In genomic region chr15:70023064-70023768, GRCh38 we compare ENCODE assay signal across 8 cellular contexts.
DNase-seq lines count a peak whose midpoint lies in the region; ATAC-seq lines count a peak whose summit lies in the region.

No MANE protein-coding gene starts in this region.

- intact Hi-C loops in left ventricle myocardium superior (cut with micrococcal nuclease), result no loop called here

- ATAC-seq in HG02642 (IDR thresholded peaks at IDR 0.05; ENCODE audit: poor library complexity, unreplicated experiment) (peak; percentile 70), left ventricle myocardium superior (peak; percentile 30)

- peak; percentile 8 for DNase-seq in DMS 273 (lab: John Stamatoyannopoulos, UW; ENCODE audit: unreplicated experiment)
- DNase-seq in DMS 273 treated with DMSO at 0.1 percent for 48 hours (lab: John Stamatoyannopoulos, UW), result no peak
- peak; percentile 57 for DNase-seq in NCI-H510A (lab: John Stamatoyannopoulos, UW)
- peak; percentile 12 for DNase-seq in activated T-cell treated with anti-CD3 and anti-CD28 coated beads for 4 hours
- no peak for DNase-seq in left ventricle myocardium superior
- peak; percentile 15 for DNase-seq in stimulated activated CD8-positive, alpha-beta memory T cell treated with anti-CD3 and anti-CD28 coated beads, Interleukin-4, amount 100 ng/mL, for 24 hours (ENCODE audit: low read depth)
- no peak for DNase-seq in D341Med (ENCODE audit: low spot score)

Comparison
In these comparisons a context has a peak if more than half of its experiments do, and no peak if none do; other contexts are left out.
1. DNase-seq: peak in DMS 273 (single experiment), NCI-H510A (single experiment), activated T-cell treated with anti-CD3 and anti-CD28 coated beads for 4 hours (single experiment) and stimulated activated CD8-positive, alpha-beta memory T cell treated with anti-CD3 and anti-CD28 coated beads, Interleukin-4, amount 100 ng/mL, for 24 hours (single experiment); none in DMS 273 treated with DMSO at 0.1 percent for 48 hours (single experiment), left ventricle myocardium superior (single experiment) and D341Med (single experiment).